In genomic region chr3:42735609-42736008, GRCh38 we compare ENCODE assay signal across 18 cellular contexts. TPM values are rescaled to one million over a fixed set of nuclear protein-coding genes. Genes with fewer than 3 reads are reported as not detected.
"Had no signal": no experiment of that assay in that cellular context is flagged by ENCODE, and none has a peak within 500 bp of the region (broad histone marks: within the 10 kb centered on the region; RNA-seq: fewer than 3 reads in every experiment).

No MANE protein-coding gene starts in this region.

- H3K27me3 Mint-ChIP-seq: activated naive CD4-positive, alpha-beta T cell treated with anti-CD3 and anti-CD28 coated beads, Interleukin-2, amount 50 U/mL, for 24 hours; T-helper 17 cell had no signal

- H3K9me3 ChIP-seq: adrenal gland, left lung had no signal

- DNase-seq: activated CD4-positive, alpha-beta T cell treated with anti-CD3 and anti-CD28 coated beads for 48 hours; activated T-cell treated with anti-CD3 and anti-CD28 coated beads, Interleukin-2, amount 50 U/mL, for 1 hour; cortex of kidney; effector memory CD4-positive, alpha-beta T cell; foreskin keratinocyte; natural killer cell; retina; small intestine; stimulated activated CD4-positive, alpha-beta T cell treated with anti-CD3 and anti-CD28 coated beads, Interleukin-4, amount 100 ng/mL, for 24 hours; stimulated activated naive CD4-positive, alpha-beta T cell treated with Interleukin-2 at 50 U/mL for 16 hours; T-helper 17 cell; trophoblast cell had no signal

- H3K27ac Mint-ChIP-seq: activated naive CD4-positive, alpha-beta T cell treated with anti-CD3 and anti-CD28 coated beads, Interleukin-2, amount 50 U/mL, for 24 hours; memory B cell; natural killer cell; T-helper 17 cell had no signal

- H3K4me1 Mint-ChIP-seq: activated naive CD4-positive, alpha-beta T cell treated with anti-CD3 and anti-CD28 coated beads, Interleukin-2, amount 50 U/mL, for 24 hours; natural killer cell had no signal

- ATAC-seq: foreskin keratinocyte, left lung, natural killer cell, T-helper 17 cell had no signal

- H3K4me3 Mint-ChIP-seq: activated naive CD4-positive, alpha-beta T cell treated with anti-CD3 and anti-CD28 coated beads, Interleukin-2, amount 50 U/mL, for 24 hours; memory B cell; natural killer cell; T-helper 17 cell had no signal

- H3K4me1 ChIP-seq: adrenal gland, foreskin keratinocyte, left lung had no signal

- H3K9me3 Mint-ChIP-seq: activated naive CD4-positive, alpha-beta T cell treated with anti-CD3 and anti-CD28 coated beads, Interleukin-2, amount 50 U/mL, for 24 hours; memory B cell; natural killer cell had no signal

- H3K36me3 ChIP-seq: adrenal gland, cardiac muscle cell, left lung had no signal

- H3K36me3 Mint-ChIP-seq: activated naive CD4-positive, alpha-beta T cell treated with anti-CD3 and anti-CD28 coated beads, Interleukin-2, amount 50 U/mL, for 24 hours; memory B cell; natural killer cell had no signal

- H3K4me3 ChIP-seq: adrenal gland, cardiac muscle cell, left lung had no signal

- H3K27me3 ChIP-seq: adrenal gland, cardiac muscle cell, left lung had no signal

- H3K27ac ChIP-seq: adrenal gland, cardiac muscle cell, foreskin keratinocyte, left lung had no signal

RNA-seq across cellular contexts. Expression of gene HHATL, which starts 33.0 kb away (rescaled TPM):
- total RNA-seq: activated CD8-positive, alpha-beta memory T cell treated with anti-CD3 and anti-CD28 coated beads for 36 hours; foreskin keratinocyte; natural killer cell; T-helper 17 cell had no signal
- polyA plus RNA-seq: foreskin keratinocyte had no signal

RNA-seq across cellular contexts. Expression of gene KLHL40, which starts 50.3 kb away (rescaled TPM):
- total RNA-seq: activated CD8-positive, alpha-beta memory T cell treated with anti-CD3 and anti-CD28 coated beads for 36 hours; foreskin keratinocyte; left lung; natural killer cell; T-helper 17 cell had no signal
- polyA plus RNA-seq: foreskin keratinocyte had no signal
